Comparison of ENCODE assay signal across 8 cellular contexts in the genomic region with DNA sequence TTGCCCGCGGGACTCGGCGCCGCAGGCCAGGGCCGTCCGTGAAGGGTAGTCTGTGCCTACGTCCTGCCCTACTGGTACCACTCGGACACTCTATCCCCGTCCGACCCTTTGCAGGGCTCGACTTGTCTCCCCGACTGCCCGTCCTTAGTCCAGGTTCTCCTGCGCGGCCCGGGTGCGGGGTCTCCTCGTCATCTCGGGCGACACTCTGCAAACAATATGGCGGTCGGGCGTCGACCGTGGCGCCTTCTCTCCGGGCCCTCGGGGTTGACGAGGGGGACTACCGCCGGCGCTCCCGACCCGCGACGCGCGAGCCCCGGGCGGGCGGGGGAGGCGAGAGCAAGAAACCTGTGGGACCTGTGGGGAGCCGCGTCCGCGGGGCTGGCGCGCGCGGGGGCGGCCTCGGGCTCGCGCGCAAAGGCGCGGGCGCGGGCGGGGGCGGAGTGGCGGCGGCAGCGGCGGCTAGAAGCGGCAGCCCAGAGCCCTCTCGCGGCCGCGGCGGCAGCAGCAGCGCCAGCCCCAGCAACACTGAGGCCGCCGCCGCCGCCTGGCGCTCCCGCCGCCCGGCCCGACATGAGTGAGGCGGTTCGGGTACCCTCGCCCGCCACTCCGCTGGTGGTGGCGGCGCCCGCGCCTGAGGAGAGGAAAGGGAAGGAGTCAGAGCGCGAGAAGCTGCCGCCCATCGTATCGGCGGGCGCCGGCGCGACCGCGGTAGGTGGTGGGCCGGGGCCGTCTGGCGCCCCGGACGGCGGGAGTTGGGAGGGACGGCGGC. TPM values are rescaled to one million over a fixed set of nuclear protein-coding genes. Genes with fewer than 3 reads are reported as not detected.
DNase-seq lines count a peak whose midpoint lies in the region; ATAC-seq and TF ChIP-seq lines count a peak whose summit lies in the region.

A gene with protein sequence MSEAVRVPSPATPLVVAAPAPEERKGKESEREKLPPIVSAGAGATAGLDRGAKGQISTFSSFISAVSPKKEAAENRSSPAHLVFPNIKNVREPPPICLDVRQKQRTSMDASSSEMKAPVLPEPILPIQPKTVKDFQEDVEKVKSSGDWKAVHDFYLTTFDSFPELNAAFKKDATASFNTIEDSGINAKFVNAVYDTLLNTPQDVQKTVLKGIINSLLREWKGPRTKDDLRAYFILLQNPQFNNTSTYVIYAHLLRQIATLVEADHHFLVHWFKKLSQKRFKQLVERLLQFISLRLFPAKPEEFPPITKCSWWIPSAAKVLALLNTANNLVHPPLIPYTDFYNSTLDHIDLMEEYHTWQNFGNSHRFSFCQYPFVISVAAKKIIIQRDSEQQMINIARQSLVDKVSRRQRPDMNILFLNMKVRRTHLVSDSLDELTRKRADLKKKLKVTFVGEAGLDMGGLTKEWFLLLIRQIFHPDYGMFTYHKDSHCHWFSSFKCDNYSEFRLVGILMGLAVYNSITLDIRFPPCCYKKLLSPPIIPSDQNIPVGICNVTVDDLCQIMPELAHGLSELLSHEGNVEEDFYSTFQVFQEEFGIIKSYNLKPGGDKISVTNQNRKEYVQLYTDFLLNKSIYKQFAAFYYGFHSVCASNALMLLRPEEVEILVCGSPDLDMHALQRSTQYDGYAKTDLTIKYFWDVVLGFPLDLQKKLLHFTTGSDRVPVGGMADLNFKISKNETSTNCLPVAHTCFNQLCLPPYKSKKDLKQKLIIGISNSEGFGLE (plus strand): TSS at position 476 of the 769 bp plus-strand sequence. CDS start 95 bp downstream, at position 571.

- H3K4me1 ChIP-seq in CD4-positive, CD25-positive, alpha-beta regulatory T cell (ENCODE audit: control insufficient read depth, insufficient read depth, low read length, poor library complexity, severe bottlenecking): peaks cover 18% of the 10 kb centered on the region
- no peaks in the 10 kb centered on the region for H3K4me1 ChIP-seq in mucosa of stomach (ENCODE audit: control insufficient read depth, insufficient read depth, low read length)

- TF ChIP-seq POLR2A in GM19099 (IDR thresholded peaks at IDR 0.05; ENCODE audit: extremely low read depth, insufficient read length, low read depth): peak; percentile 62

- peaks cover 0 to 2% (median 0%) of the 10 kb centered on the region in 7 donors for H3K9me3 Mint-ChIP-seq in CD4-positive, CD25-positive, alpha-beta regulatory T cell

- H3K4me3 Mint-ChIP-seq in CD4-positive, CD25-positive, alpha-beta regulatory T cell: peak within 1 kb of the TSS; percentile 82 to 96 (median 91)

- peak within 1 kb of the TSS; percentile 100 for H3K9ac ChIP-seq in mucosa of stomach (ENCODE audit: low read length)

- DNase-seq in CD4-positive, CD25-positive, alpha-beta regulatory T cell: peak; percentile 69 to 85 (median 84)
- DNase-seq in NOMO-1 (lab: John Stamatoyannopoulos, UW; ENCODE audit: unreplicated experiment in 2 of 2) (peak; percentile 64 to 88), activated T-cell treated with anti-CD3 and anti-CD28 coated beads for 24 hours (ENCODE audit: low read depth) (peak; percentile 73), epithelial cell of prostate (ENCODE audit: low read depth, low spot score) (no peak)
- DNase-seq in stimulated activated CD8-positive, alpha-beta memory T cell treated with anti-CD3 and anti-CD28 coated beads, Interleukin-4, amount 100 ng/mL, for 48 hours: peak; percentile 85

- H3K27ac Mint-ChIP-seq in CD4-positive, CD25-positive, alpha-beta regulatory T cell: peak within 1 kb of the TSS; percentile 91 to 97 (median 94)

- peak within 1 kb of the TSS; percentile 81 for H3K27ac ChIP-seq in CD4-positive, CD25-positive, alpha-beta regulatory T cell (ENCODE audit: insufficient read depth, low read length, poor library complexity, severe bottlenecking)
- peak within 1 kb of the TSS; percentile 88 for H3K27ac ChIP-seq in epithelial cell of prostate

- peaks cover 0 to 19% (median 11%) of the 10 kb centered on the region in 4 donors for H3K4me1 Mint-ChIP-seq in CD4-positive, CD25-positive, alpha-beta regulatory T cell

- ATAC-seq in CD4-positive, CD25-positive, alpha-beta regulatory T cell (ENCODE audit: low read depth in 2 of 2): peak; percentile 87 to 89
- peak; percentile 92 for ATAC-seq in HG03354 (IDR thresholded peaks at IDR 0.05; ENCODE audit: poor library complexity, severe bottlenecking, unreplicated experiment)

- peak within 1 kb of the TSS; percentile 70 for H3K4me3 ChIP-seq in CD4-positive, CD25-positive, alpha-beta regulatory T cell (ENCODE audit: low read depth, low read length)
- H3K4me3 ChIP-seq in mucosa of stomach (ENCODE audit: low read length): peak within 1 kb of the TSS; percentile 91

- no peaks in the 10 kb centered on the region for H3K27me3 ChIP-seq in CD4-positive, CD25-positive, alpha-beta regulatory T cell (ENCODE audit: control insufficient read depth, insufficient read depth, low read length)
- H3K27me3 ChIP-seq in mucosa of stomach (ENCODE audit: control insufficient read depth, insufficient read depth, low read length): no peaks in the 10 kb centered on the region

- no peaks in the 10 kb centered on the region for H3K9me3 ChIP-seq in CD4-positive, CD25-positive, alpha-beta regulatory T cell (ENCODE audit: control insufficient read depth in 2 of 2, low read length in 2 of 2)
- no peaks in the 10 kb centered on the region for H3K9me3 ChIP-seq in mucosa of stomach (ENCODE audit: control insufficient read depth, low read length)

- H3K36me3 ChIP-seq in CD4-positive, CD25-positive, alpha-beta regulatory T cell (ENCODE audit: control insufficient read depth, insufficient read depth, low read length): no peaks in the 10 kb centered on the region
- no peaks in the 10 kb centered on the region for H3K36me3 ChIP-seq in mucosa of stomach (ENCODE audit: control insufficient read depth, insufficient read depth, low read length)

- no peaks in the 10 kb centered on the region for H3K36me3 Mint-ChIP-seq in CD4-positive, CD25-positive, alpha-beta regulatory T cell

- H3K27me3 Mint-ChIP-seq in CD4-positive, CD25-positive, alpha-beta regulatory T cell: peaks cover 20% of the 10 kb centered on the region

RNA-seq across cellular contexts. Expression of the gene that starts here (rescaled TPM):
- total RNA-seq in CD4-positive, CD25-positive, alpha-beta regulatory T cell: 1.7 TPM
- under 1 TPM; 0.34 to 0.84 (median 0.61) TPM for polyA plus RNA-seq in CD4-positive, CD25-positive, alpha-beta regulatory T cell
